Comparison of ENCODE assay signal across 8 cellular contexts in the genomic region with DNA sequence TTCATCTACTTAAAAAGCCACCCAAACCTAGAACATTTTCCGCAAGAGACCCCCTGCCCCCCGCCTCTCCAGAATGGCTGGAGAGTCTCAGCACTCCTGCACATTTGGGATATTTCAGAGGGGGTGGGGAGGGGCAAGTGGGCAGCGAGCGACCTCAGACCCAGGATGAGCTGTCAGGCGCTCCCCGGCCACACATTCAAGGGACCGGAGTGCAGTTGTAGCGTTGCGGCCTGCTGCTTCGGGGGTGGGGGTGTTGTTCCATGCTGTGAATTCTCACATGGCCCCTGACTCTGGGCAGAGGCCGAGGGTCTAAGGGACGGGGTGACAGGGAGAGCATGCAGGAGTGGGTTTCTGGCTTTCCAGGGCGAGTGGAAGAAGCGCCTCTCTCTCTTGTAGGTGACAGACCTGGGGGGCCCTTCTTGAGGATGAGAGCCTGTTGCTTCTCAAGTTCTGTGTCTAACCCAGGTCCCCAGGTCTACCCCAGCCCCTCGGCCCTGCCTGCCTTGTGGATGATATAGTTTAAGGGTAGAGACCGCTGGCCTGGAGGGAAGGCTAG.
DNase-seq lines count a peak whose midpoint lies in the region; ATAC-seq and TF ChIP-seq lines count a peak whose summit lies in the region.

No MANE protein-coding gene starts in this region.

- peak overlapping the region; percentile 53 for H3K9ac ChIP-seq in ES-I3 (ENCODE audit: low read depth, low read length)

- TF ChIP-seq CTCF in VCaP (conservative IDR thresholded peaks at IDR 0.05) (no peak), fibroblast of villous mesenchyme (IDR thresholded peaks at IDR 0.05; ENCODE audit: insufficient read depth, low read depth, low read length) (no peak), progenitor cell of endocrine pancreas (IDR thresholded peaks at IDR 0.05; ENCODE audit: unreplicated experiment) (no peak)

- peaks cover 38% of the 10 kb centered on the region for H3K4me1 ChIP-seq in ES-I3 (ENCODE audit: insufficient read depth, low read length)

- H3K36me3 ChIP-seq in ES-I3 (ENCODE audit: insufficient read depth, low read length) = no peaks in the 10 kb centered on the region

- no peaks in the 10 kb centered on the region for H3K9me3 ChIP-seq in ES-I3 (ENCODE audit: control insufficient read depth, insufficient read depth, low read length)

- no peaks in the 10 kb centered on the region for H3K27me3 Mint-ChIP-seq in progenitor cell of endocrine pancreas

- peaks cover 48% of the 10 kb centered on the region for H3K4me1 Mint-ChIP-seq in progenitor cell of endocrine pancreas (ENCODE audit: low read depth)

- H3K36me3 Mint-ChIP-seq in progenitor cell of endocrine pancreas (ENCODE audit: insufficient read depth) = no peaks in the 10 kb centered on the region

- H3K9me3 Mint-ChIP-seq in progenitor cell of endocrine pancreas (ENCODE audit: low read depth) = no peaks in the 10 kb centered on the region

- H3K4me3 ChIP-seq in fibroblast of villous mesenchyme (ENCODE audit: low read depth, low read length) = peak overlapping the region; percentile 78

- peak overlapping the region; percentile 91 for H3K27ac Mint-ChIP-seq in progenitor cell of endocrine pancreas

- no peak for ATAC-seq in HG02884 (IDR thresholded peaks at IDR 0.05; ENCODE audit: unreplicated experiment)

- H3K27ac ChIP-seq in VCaP = peak overlapping the region; percentile 55

- peak overlapping the region; percentile 68 for H3K4me3 Mint-ChIP-seq in progenitor cell of endocrine pancreas (ENCODE audit: low read depth)

- no peak for DNase-seq in fibroblast of villous mesenchyme (ENCODE audit: low read depth)
- DNase-seq in progenitor cell of endocrine pancreas (ENCODE audit: low spot score, unreplicated experiment) = no peak
- DNase-seq in NCI-H226 = no peak
- DNase-seq in stimulated activated CD4-positive, alpha-beta T cell treated with anti-CD3 and anti-CD28 coated beads, Interleukin-1b, Interleukin-23, amount 100 ng/mL, for 48 hours = no peak
- DNase-seq in GM19240 (ENCODE audit: insufficient read length, low spot score) = no peak
